ENCODE assay signal across 8 cellular contexts in genomic region chr4:7067523-7068278, GRCh38. TPM values are rescaled to one million over a fixed set of nuclear protein-coding genes. Genes with fewer than 3 reads are reported as not detected.
DNase-seq lines count a peak whose midpoint lies in the region; TF ChIP-seq lines count a peak whose summit lies in the region.

TSS of gene GRPEL1 (minus strand) at chr4:7068064. CDS start at chr4:7068032, 32 bp downstream.

- peak within 1 kb of the TSS; percentile 80 for H3K14ac ChIP-seq in H9 (ENCODE audit: insufficient read depth, low read length)

- H3K4me3 ChIP-seq in neural progenitor cell = peak within 1 kb of the TSS; percentile 65

- H3K9ac ChIP-seq in H9 (ENCODE audit: extremely low read depth, insufficient read length, low read length) (peak within 1 kb of the TSS; percentile 71), neural progenitor cell (no peak within 1 kb of the TSS)

- H3K18ac ChIP-seq in H9 (ENCODE audit: insufficient read length, low read depth, low read length) = peak within 1 kb of the TSS; percentile 34

- no peak within 1 kb of the TSS for H2BK20ac ChIP-seq in H9 (ENCODE audit: low read depth, low read length, poor library complexity, severe bottlenecking)

- no peak within 1 kb of the TSS for H2AK5ac ChIP-seq in H9 (ENCODE audit: insufficient read length, low read length)

- peak within 1 kb of the TSS; percentile 94 for H3K4me2 ChIP-seq in H9 (ENCODE audit: insufficient read depth, insufficient read length, low read length)
- H3K4me2 ChIP-seq in neural progenitor cell = peak within 1 kb of the TSS; percentile 92

- H3T11ph ChIP-seq in H9 (ENCODE audit: low read length) = no peak within 1 kb of the TSS

- H3K27ac ChIP-seq in H9 (ENCODE audit: insufficient read length, low read depth, low read length) = no peak within 1 kb of the TSS
- H3K27ac ChIP-seq in neural progenitor cell = no peak within 1 kb of the TSS

- H3K79me1 ChIP-seq in H9 (ENCODE audit: insufficient read depth, low read depth, low read length, poor library complexity, severe bottlenecking) = peaks cover 11% of the 10 kb centered on the region

- no peak within 1 kb of the TSS for H4K91ac ChIP-seq in H9 (ENCODE audit: insufficient read length, low read depth, low read length)

- H3K4me1 Mint-ChIP-seq in H9 = peaks cover 15 to 24% of the 10 kb centered on the region in 2 experiments
- H3K4me1 Mint-ChIP-seq in activated naive CD4-positive, alpha-beta T cell treated with anti-CD3 and anti-CD28 coated beads for 36 hours (ENCODE audit: low read depth) = peaks cover 39% of the 10 kb centered on the region
- H3K4me1 Mint-ChIP-seq in neural progenitor cell = peaks cover 26% of the 10 kb centered on the region

- peaks cover 6% of the 10 kb centered on the region for H3K36me3 ChIP-seq in neural progenitor cell

- H3K9me3 Mint-ChIP-seq in H9 (no peaks in the 10 kb centered on the region), neural progenitor cell (no peaks in the 10 kb centered on the region)
- H3K9me3 Mint-ChIP-seq in activated naive CD4-positive, alpha-beta T cell treated with anti-CD3 and anti-CD28 coated beads for 36 hours = no peaks in the 10 kb centered on the region

- H2AFZ ChIP-seq in H9 (ENCODE audit: low read length) (peak within 1 kb of the TSS; percentile 10), neural progenitor cell (replicated peaks) (peak within 1 kb of the TSS; percentile 86)

- peaks cover 16% of the 10 kb centered on the region; the same call in 1 of the 2 replicates for H3K79me2 ChIP-seq in H9 (ENCODE audit: insufficient read depth, low read length)
- peaks cover 42% of the 10 kb centered on the region for H3K79me2 ChIP-seq in neural progenitor cell (ENCODE audit: low read depth)

- H3K27me3 ChIP-seq in H9 (ENCODE audit: insufficient read depth, low read length) = no peaks in the 10 kb centered on the region; the same call in 1 of the 2 replicates
- peaks cover 28% of the 10 kb centered on the region for H3K27me3 ChIP-seq in neural progenitor cell

- no peaks in the 10 kb centered on the region for H4K20me1 ChIP-seq in H9 (ENCODE audit: control insufficient read depth, insufficient read depth, insufficient read length)
- H4K20me1 ChIP-seq in neural progenitor cell (ENCODE audit: low read depth) = peaks cover 26% of the 10 kb centered on the region

- no peak within 1 kb of the TSS for H4K5ac ChIP-seq in H9 (ENCODE audit: insufficient read length, low read depth, low read length)

- H2BK15ac ChIP-seq in H9 (ENCODE audit: low read depth, low read length) = no peak within 1 kb of the TSS; the same call in 1 of the 2 replicates

- no peak within 1 kb of the TSS for H3K56ac ChIP-seq in H9 (ENCODE audit: insufficient read length, low read depth, low read length)

- peaks cover 42% of the 10 kb centered on the region for H3K27me3 Mint-ChIP-seq in H9 (ENCODE audit: low read depth)
- H3K27me3 Mint-ChIP-seq in activated naive CD4-positive, alpha-beta T cell treated with anti-CD3 and anti-CD28 coated beads for 36 hours (ENCODE audit: low read depth) = no peaks in the 10 kb centered on the region
- H3K27me3 Mint-ChIP-seq in neural progenitor cell (ENCODE audit: insufficient read depth, low read depth) = peaks cover 7% of the 10 kb centered on the region

- H4K8ac ChIP-seq in H9 (replicated peaks; ENCODE audit: insufficient read length, low read depth, low read length) = no peak within 1 kb of the TSS

- no peak within 1 kb of the TSS for H2BK120ac ChIP-seq in H9 (ENCODE audit: low read depth, low read length, poor library complexity, severe bottlenecking)

- intact Hi-C loops in activated naive CD4-positive, alpha-beta T cell treated with anti-CD3 and anti-CD28 coated beads for 36 hours (cut with micrococcal nuclease) = loop anchor here (1.0 kb wide), 10 partner anchors 24 to 492 kb away; partner anchors contain the start of genes BLOC1S4, MAN2B2, TADA2B and TBC1D14

- H3K9me3 ChIP-seq in H9 (ENCODE audit: control insufficient read depth, low read depth, low read length) = no peaks in the 10 kb centered on the region
- no peaks in the 10 kb centered on the region for H3K9me3 ChIP-seq in neural progenitor cell (ENCODE audit: low read depth)

- H3K4me3 Mint-ChIP-seq in H9 (peak within 1 kb of the TSS; percentile 83 to 95), neural progenitor cell (peak within 1 kb of the TSS; percentile 95)
- peak within 1 kb of the TSS; percentile 96 for H3K4me3 Mint-ChIP-seq in activated naive CD4-positive, alpha-beta T cell treated with anti-CD3 and anti-CD28 coated beads for 36 hours

- DNase-seq in GF-D8 (lab: John Stamatoyannopoulos, UW) = peak; percentile 99
- DNase-seq in H9 = peak; percentile 99
- peak; percentile 99 for DNase-seq in M059J (ENCODE audit: low read depth)
- peak; percentile 100 for DNase-seq in activated naive CD4-positive, alpha-beta T cell treated with anti-CD3 and anti-CD28 coated beads for 36 hours
- peak; percentile 99 for DNase-seq in foreskin melanocyte
- peak; percentile 100 for DNase-seq in neural progenitor cell (ENCODE audit: low spot score)
- peak; percentile 100 for DNase-seq in superior temporal gyrus (ENCODE audit: extremely low spot score)

- WGBS in H9 (ENCODE audit: extremely low coverage, insufficient read length, low lambda C conversion rate) = no CpG with 5 or more reads among the region's 75 CpGs

- no peak within 1 kb of the TSS for H2BK5ac ChIP-seq in H9 (ENCODE audit: insufficient read length, low read length)

- peaks cover 10% of the 10 kb centered on the region for H3K23me2 ChIP-seq in H9 (ENCODE audit: insufficient read length, low read depth, low read length, poor library complexity, severe bottlenecking)

- no peak for TF ChIP-seq CTCF in H9 (conservative IDR thresholded peaks at IDR 0.05)
- TF ChIP-seq CTCF in neural progenitor cell (IDR thresholded peaks at IDR 0.05) = no peak

- H3K23ac ChIP-seq in H9 (ENCODE audit: insufficient read length, low read depth, low read length) = no peak within 1 kb of the TSS

- CTCF ChIA-PET in activated naive CD4-positive, alpha-beta T cell treated with anti-CD3 and anti-CD28 coated beads for 36 hours (lab: Charles Lee) = interaction anchor here (0.6 to 12.8 kb wide), 9 partner anchors 16 to 559 kb away, joined by 3 to 155 read pairs (median 7); partner anchors contain the start of genes TADA2B and TBC1D14

- H2BK12ac ChIP-seq in H9 (ENCODE audit: insufficient read length, low read depth, low read length) = no peak within 1 kb of the TSS

- TF ChIP-seq POLR2A in Raji (IDR thresholded peaks at IDR 0.05; ENCODE audit: insufficient read depth, low read depth, low read length) = peak; percentile 99

- H3K27ac Mint-ChIP-seq in H9 (peak within 1 kb of the TSS; percentile 44 to 83 (median 55); a peak in 2 of 7 replicates), neural progenitor cell (peak within 1 kb of the TSS; percentile 79)
- H3K27ac Mint-ChIP-seq in activated naive CD4-positive, alpha-beta T cell treated with anti-CD3 and anti-CD28 coated beads for 36 hours = peak within 1 kb of the TSS; percentile 89

- H3F3A ChIP-seq in neural progenitor cell (ENCODE audit: low read depth) = peaks cover 8% of the 10 kb centered on the region

- H3K4ac ChIP-seq in H9 (ENCODE audit: low read depth, low read length) = no peak within 1 kb of the TSS

- peaks cover 17 to 33% (median 28%) of the 10 kb centered on the region in 3 experiments; a peak in 6 of 7 replicates for H3K36me3 Mint-ChIP-seq in H9 (ENCODE audit: insufficient read depth in 1 of 3, low read depth in 3 of 3)
- peaks cover 25% of the 10 kb centered on the region for H3K36me3 Mint-ChIP-seq in activated naive CD4-positive, alpha-beta T cell treated with anti-CD3 and anti-CD28 coated beads for 36 hours (ENCODE audit: low read depth)
- H3K36me3 Mint-ChIP-seq in neural progenitor cell = peaks cover 12% of the 10 kb centered on the region

- H3K4me1 ChIP-seq in H9 (ENCODE audit: insufficient read depth, low read length) = peaks cover 4% of the 10 kb centered on the region
- H3K4me1 ChIP-seq in neural progenitor cell = peaks cover 10% of the 10 kb centered on the region

RNA-seq across cellular contexts. Expression of gene GRPEL1, which starts in this region (rescaled TPM):
- total RNA-seq in H9 (2021) = 40.7 and 41.3 TPM in 2 replicates
- total RNA-seq in M059J (2014; rRNA removed; shearing (Covaris generic)) = 36.7 and 52.5 TPM in 2 replicates
- 10 to 100 TPM; 53.7 to 53.9 TPM for total RNA-seq in activated naive CD4-positive, alpha-beta T cell treated with anti-CD3 and anti-CD28 coated beads for 36 hours
- total RNA-seq in neural progenitor cell (ENCODE audit: low replicate concordance) = 13.7 and 21.0 TPM in 2 replicates
